ENCODE assay signal across 13 cellular contexts in the genomic region with DNA sequence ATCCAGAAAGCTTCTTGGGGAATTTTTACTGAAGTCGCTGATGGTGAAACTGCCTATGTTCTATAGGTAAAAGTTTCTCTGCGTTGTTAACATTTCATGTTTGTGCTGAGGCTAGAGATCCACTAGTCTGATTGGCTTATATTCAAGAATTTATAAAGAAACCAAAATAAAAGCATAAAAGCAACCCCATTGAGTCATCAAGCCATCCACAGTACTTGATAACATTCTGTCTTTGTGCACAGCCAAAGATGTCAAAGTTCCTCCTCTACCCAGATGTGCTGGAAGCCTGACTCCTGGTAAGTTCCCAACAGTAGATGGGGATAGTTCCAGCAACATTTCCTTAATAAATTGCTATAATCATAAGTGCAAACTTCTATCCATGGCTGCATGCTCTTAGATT.
DNase-seq lines count a peak whose midpoint lies in the region; ATAC-seq, FAIRE-seq and TF ChIP-seq lines count a peak whose summit lies in the region.
"Had no signal": no experiment of that assay in that cellular context is flagged by ENCODE, and none has a peak within 500 bp of the region (broad histone marks: within the 10 kb centered on the region; RNA-seq: fewer than 3 reads in every experiment).

No MANE protein-coding gene starts in this region.

- no peaks in the 10 kb centered on the region for H3K9me3 ChIP-seq in adrenal gland (replicated peaks in 1 of 3)
- H3K9me3 ChIP-seq in heart left ventricle, result no peaks in the 10 kb centered on the region
- H3K9me3 ChIP-seq in skeletal muscle satellite cell (replicated peaks; ENCODE audit: low read length), result no peaks in the 10 kb centered on the region
- no peaks in the 10 kb centered on the region for H3K9me3 ChIP-seq in A673 (ENCODE audit: low read depth, low read length, poor library complexity, severe bottlenecking)
- no peaks in the 10 kb centered on the region for H3K9me3 ChIP-seq in kidney (ENCODE audit: control insufficient read depth in 1 of 2, low read length in 2 of 2)

- ATAC-seq in heart left ventricle, result peak in 3 of 4 donors; percentile 41 to 69 (median 63)
- ATAC-seq: CD8-positive, alpha-beta T cell; stimulated activated naive CD8-positive, alpha-beta T cell treated with anti-CD3 and anti-CD28 coated beads, Interleukin-15, amount 100 ng/mL, for 72 hours had no signal

- intact Hi-C loops in adrenal gland (cut with DNase I), result no loop called here
- intact Hi-C loops in heart left ventricle (cut with DNase I), result no loop called here
- intact Hi-C loops in A673 (cut with micrococcal nuclease; ENCODE audit: unreplicated experiment), result no loop called here
- intact Hi-C loops in kidney (cut with DNase I), result no loop called here

- no TSS peak for BruUV-seq in A673 (replicated peaks; lab: Mats Ljungman, UMichigan)

- CTCF ChIA-PET in A673 (lab: Charles Lee), result no interaction called here

- H3K4me3 ChIP-seq in adrenal gland, result no peak overlapping the region
- H3K4me3 ChIP-seq in heart left ventricle, result no peak overlapping the region
- H3K4me3 ChIP-seq in skeletal muscle satellite cell (ENCODE audit: low read length), result no peak overlapping the region
- H3K4me3 ChIP-seq in A673 (ENCODE audit: low read depth, low read length, poor library complexity, severe bottlenecking), result no peak overlapping the region
- no peak overlapping the region for H3K4me3 ChIP-seq in kidney (ENCODE audit: low read length in 2 of 2)

- DNase-seq in GM04503 (ENCODE audit: low read depth) (peak; percentile 65), adrenal gland (peak in 3 of 7 donors; percentile 30 to 59 (median 53)), heart left ventricle (no peak), COLO668 (lab: John Stamatoyannopoulos, UW; ENCODE audit: unreplicated experiment) (no peak), kidney glomerular epithelial cell (lab: John Stamatoyannopoulos, UW) (no peak), A673 (ENCODE audit: low spot score) (no peak), kidney (no peak)
- DNase-seq: activated CD4-positive, alpha-beta T cell treated with anti-CD3 and anti-CD28 coated beads, Interleukin-2, amount 50 U/mL, for 4 hours; CD8-positive, alpha-beta T cell; MV-4-11; stimulated activated naive CD8-positive, alpha-beta T cell treated with anti-CD3 and anti-CD28 coated beads, Interleukin-15, amount 100 ng/mL, for 72 hours; T-helper 1 cell had no signal

- H3K9ac ChIP-seq in skeletal muscle satellite cell (ENCODE audit: low read depth, low read length), result no peak overlapping the region
- H3K9ac ChIP-seq in kidney (ENCODE audit: low read length in 2 of 2), result no peak overlapping the region

- H3K4me2 ChIP-seq in skeletal muscle satellite cell (ENCODE audit: low read length), result peak overlapping the region; percentile 12

- POLR2A ChIA-PET in A673 (lab: Charles Lee; ENCODE audit: low non-redundant PET), result no interaction called here

- FAIRE-seq in kidney (lab: Jason Lieb, UNC), result no peak

- H3K36me3 ChIP-seq in adrenal gland (replicated peaks in 1 of 2) (no peaks in the 10 kb centered on the region), heart left ventricle (no peaks in the 10 kb centered on the region), skeletal muscle satellite cell (ENCODE audit: insufficient read depth, low read length) (no peaks in the 10 kb centered on the region), A673 (ENCODE audit: insufficient read depth, low read length, poor library complexity, severe bottlenecking) (no peaks in the 10 kb centered on the region), kidney (ENCODE audit: control insufficient read depth in 1 of 2, insufficient read depth in 2 of 2, low read length in 2 of 2) (no peaks in the 10 kb centered on the region)

- no peak for TF ChIP-seq POLR2A in adrenal gland (IDR thresholded peaks at IDR 0.05)
- no peak for TF ChIP-seq POLR2A in heart left ventricle (IDR thresholded peaks at IDR 0.05)

- H3K27me3 ChIP-seq in adrenal gland (no peaks in the 10 kb centered on the region), heart left ventricle (no peaks in the 10 kb centered on the region), skeletal muscle satellite cell (ENCODE audit: control insufficient read depth, insufficient read depth, low read length) (no peaks in the 10 kb centered on the region), A673 (replicated peaks; ENCODE audit: insufficient read depth, low read depth, low read length, poor library complexity) (no peaks in the 10 kb centered on the region)

- H3K4me1 ChIP-seq in adrenal gland (replicated peaks in 1 of 2), result peaks cover 14 to 17% of the 10 kb centered on the region in 2 donors
- H3K4me1 ChIP-seq in heart left ventricle, result peaks cover 0 to 56% (median 17%) of the 10 kb centered on the region in 12 donors
- H3K4me1 ChIP-seq in skeletal muscle satellite cell (ENCODE audit: control insufficient read depth, insufficient read depth, low read length), result peaks cover 42% of the 10 kb centered on the region
- H3K4me1 ChIP-seq in A673 (ENCODE audit: insufficient read depth, low read length, poor library complexity, severe bottlenecking), result no peaks in the 10 kb centered on the region
- H3K4me1 ChIP-seq in kidney (ENCODE audit: control insufficient read depth in 1 of 2, insufficient read depth in 1 of 2, low read depth in 1 of 2, low read length in 2 of 2), result no peaks in the 10 kb centered on the region

- H3K27ac ChIP-seq in adrenal gland, result peak overlapping the region in 3 of 5 donors; percentile 11 to 45 (median 32)
- H3K27ac ChIP-seq in heart left ventricle, result peak overlapping the region in 1 of 12 donors; percentile 18
- no peak overlapping the region for H3K27ac ChIP-seq in A673 (ENCODE audit: low read depth, low read length, poor library complexity, severe bottlenecking)
- H3K27ac ChIP-seq in kidney (ENCODE audit: low read depth in 2 of 2, low read length in 2 of 2), result no peak overlapping the region

- WGBS in adrenal gland, 4 donors, result 52 to 66% (median 55%) methylated on average over 2 of the region's 2 CpGs
- 72 to 85% (median 79%) methylated on average over 2 of the region's 2 CpGs for WGBS in heart left ventricle, 4 donors

- TF ChIP-seq CTCF in adrenal gland (IDR thresholded peaks at IDR 0.05), result no peak
- TF ChIP-seq CTCF in heart left ventricle (IDR thresholded peaks at IDR 0.05), result no peak
- no peak for TF ChIP-seq CTCF in A673 (conservative IDR thresholded peaks at IDR 0.05; ENCODE audit: low read depth, low read length)
- no peak for TF ChIP-seq CTCF in kidney (IDR thresholded peaks at IDR 0.05; ENCODE audit: borderline replicate concordance, extremely low read depth, insufficient read depth)

Comparison
In these comparisons a context has a peak if more than half of its experiments do, and no peak if none do; other contexts are left out.
1. H3K27ac ChIP-seq: peak in adrenal gland (3 of 5); none in A673 (single experiment) and kidney (0 of 2).